Comparison of ENCODE assay signal across 19 cellular contexts in genomic region chrX:9867753-9868152, GRCh38.
DNase-seq lines count a peak whose midpoint lies in the region; ATAC-seq and TF ChIP-seq lines count a peak whose summit lies in the region.
"Had no signal": no experiment of that assay in that cellular context is flagged by ENCODE, and none has a peak within 500 bp of the region (broad histone marks: within the 10 kb centered on the region; RNA-seq: fewer than 3 reads in every experiment).

No MANE protein-coding gene starts in this region.

- TF ChIP-seq CTCF in Calu3 (IDR thresholded peaks at IDR 0.05; ENCODE audit: unreplicated experiment) (no peak), RWPE2 (IDR thresholded peaks at IDR 0.05; ENCODE audit: poor library complexity, severe bottlenecking) (no peak), foreskin keratinocyte (conservative IDR thresholded peaks at IDR 0.05) (no peak)

- H3K27ac ChIP-seq in RWPE2 (ENCODE audit: poor library complexity, severe bottlenecking) (peak overlapping the region; percentile 95), foreskin keratinocyte (peak overlapping the region; percentile 18), trophoblast cell (ENCODE audit: low read depth, low read length) (peak overlapping the region; percentile 57), Karpas-422 (ENCODE audit: low read length) (no peak overlapping the region)
- H3K27ac ChIP-seq: SJSA1 had no signal

- H4K8ac ChIP-seq in trophoblast cell (ENCODE audit: low read depth, low read length) = no peak overlapping the region

- ATAC-seq in RWPE2 (ENCODE audit: low read depth) (no peak), foreskin keratinocyte (peak; percentile 61), HG03139 (IDR thresholded peaks at IDR 0.05; ENCODE audit: unreplicated experiment) (no peak), GM18867 (IDR thresholded peaks at IDR 0.05; ENCODE audit: unreplicated experiment) (no peak)
- ATAC-seq: K562, PC-3 had no signal

- intact Hi-C loops in Calu3 (cut with micrococcal nuclease; ENCODE audit: unreplicated experiment) = loop anchor here (5.0 kb wide), 1 partner anchor 80 kb away; the partner anchor contains the start of gene SHROOM2

- peaks cover 9% of the 10 kb centered on the region for H3K79me1 ChIP-seq in trophoblast cell (ENCODE audit: low read length)

- H3K4me3 ChIP-seq in RWPE2 (ENCODE audit: severe bottlenecking) (no peak overlapping the region), trophoblast cell (ENCODE audit: low read depth, low read length) (no peak overlapping the region), Karpas-422 (ENCODE audit: low read length) (no peak overlapping the region)
- H3K4me3 ChIP-seq: K562, SJSA1 had no signal

- no TSS peak for BruUV-seq in Calu3 (replicated peaks; lab: Mats Ljungman, UMichigan)

- no peaks in the 10 kb centered on the region for H3K27me3 ChIP-seq in RWPE2 (ENCODE audit: insufficient read depth, poor library complexity, severe bottlenecking)
- no peaks in the 10 kb centered on the region for H3K27me3 ChIP-seq in foreskin keratinocyte
- H3K27me3 ChIP-seq in trophoblast cell (ENCODE audit: insufficient read depth, low read length) = no peaks in the 10 kb centered on the region
- no peaks in the 10 kb centered on the region for H3K27me3 ChIP-seq in Karpas-422 (ENCODE audit: low read length)
- H3K27me3 ChIP-seq: SJSA1 had no signal

- H2BK5ac ChIP-seq in trophoblast cell (ENCODE audit: low read depth, low read length, poor library complexity) = peak overlapping the region; percentile 5

- WGBS in trophoblast cell (ENCODE audit: extremely low coverage, insufficient coverage, insufficient read length) = no CpG with 5 or more reads among the region's 4 CpGs

- H3K36me3 ChIP-seq in RWPE2 (ENCODE audit: low read depth) = no peaks in the 10 kb centered on the region
- H3K36me3 ChIP-seq in trophoblast cell (ENCODE audit: control insufficient read depth in 1 of 2, insufficient read depth in 2 of 2, low read length in 2 of 2) = peaks cover 2 to 3% of the 10 kb centered on the region in 2 experiments
- no peaks in the 10 kb centered on the region for H3K36me3 ChIP-seq in Karpas-422 (ENCODE audit: insufficient read depth, low read length)
- H3K36me3 ChIP-seq: SJSA1 had no signal

- no peak overlapping the region for H3K4ac ChIP-seq in trophoblast cell (ENCODE audit: low read depth, low read length)

- H3K4me1 Mint-ChIP-seq in Calu3 (ENCODE audit: low read depth, unreplicated experiment) = peaks cover 19% of the 10 kb centered on the region

- H4K12ac ChIP-seq in trophoblast cell (ENCODE audit: low read depth, low read length) = no peak overlapping the region

- no peak for DNase-seq in Calu3
- no peak for DNase-seq in RWPE2 (ENCODE audit: low spot score)
- DNase-seq in foreskin keratinocyte = peak in 1 of 2 donors; percentile 22
- DNase-seq in trophoblast cell = peak; percentile 34 to 40
- no peak for DNase-seq in Karpas-422
- DNase-seq in activated gamma-delta T cell (lab: John Stamatoyannopoulos, UW) = no peak
- DNase-seq: 8988T, DMS 273 treated with DMSO at 0.1 percent for 48 hours, DND-41, NCI-H1694 treated with DMSO at 0.1 percent for 48 hours, NCI-H2107, NCI-H2227 treated with DMSO at 0.1 percent for 48 hours, NCI-H524 treated with DMSO at 0.1 percent for 48 hours, PC-3 had no signal

- no peaks in the 10 kb centered on the region for H3K9me2 ChIP-seq in Karpas-422 (replicated peaks; ENCODE audit: insufficient read depth, low read length)

- no peaks in the 10 kb centered on the region for H3K9me3 Mint-ChIP-seq in Calu3 (ENCODE audit: low read depth, unreplicated experiment)

- no peak overlapping the region for H3K9ac ChIP-seq in trophoblast cell (ENCODE audit: low read length)
- H3K9ac ChIP-seq in Karpas-422 (ENCODE audit: low read length) = no peak overlapping the region

- H3K9me3 ChIP-seq in RWPE2 (ENCODE audit: severe bottlenecking) (no peaks in the 10 kb centered on the region), trophoblast cell (ENCODE audit: insufficient read depth, low read depth, low read length) (no peaks in the 10 kb centered on the region), Karpas-422 (ENCODE audit: low read length) (no peaks in the 10 kb centered on the region)
- H3K9me3 ChIP-seq: SJSA1 had no signal

- peak overlapping the region; percentile 18 for H4K91ac ChIP-seq in trophoblast cell (ENCODE audit: low read depth, low read length)

- no peaks in the 10 kb centered on the region for H4K20me1 ChIP-seq in Karpas-422 (ENCODE audit: insufficient read depth, low read depth, low read length)

- peak overlapping the region; percentile 31 for H2BK120ac ChIP-seq in trophoblast cell (ENCODE audit: insufficient read depth, low read length, poor library complexity)

- H3K36me3 Mint-ChIP-seq in Calu3 (ENCODE audit: insufficient read depth, unreplicated experiment) = peaks cover 15% of the 10 kb centered on the region
- H3K36me3 Mint-ChIP-seq: CD14-positive monocyte had no signal

- H3K4me2 ChIP-seq in trophoblast cell (ENCODE audit: low read length) (no peak overlapping the region), Karpas-422 (ENCODE audit: low read depth, low read length, poor library complexity, severe bottlenecking) (no peak overlapping the region)

- no peak overlapping the region for H3K18ac ChIP-seq in trophoblast cell (ENCODE audit: low read length)

- no peak overlapping the region for H3K23ac ChIP-seq in trophoblast cell (ENCODE audit: low read length)

- no peak overlapping the region for H3K4me3 Mint-ChIP-seq in Calu3 (ENCODE audit: low read depth, unreplicated experiment)

- H3K79me2 ChIP-seq in trophoblast cell (ENCODE audit: control insufficient read depth, insufficient read depth, low read length, poor library complexity) = peaks cover 3% of the 10 kb centered on the region
- H3K79me2 ChIP-seq in Karpas-422 (ENCODE audit: low read length) = no peaks in the 10 kb centered on the region

- H3K27ac Mint-ChIP-seq in Calu3 (ENCODE audit: unreplicated experiment) = peak overlapping the region; percentile 90

- no peak overlapping the region for H2AFZ ChIP-seq in trophoblast cell (ENCODE audit: insufficient read depth, low read length, poor library complexity)
- H2AFZ ChIP-seq in Karpas-422 (ENCODE audit: low read length) = no peak overlapping the region

- CTCF ChIA-PET in Calu3 (lab: Charles Lee) = no interaction called here

- no peaks in the 10 kb centered on the region for H3K27me3 Mint-ChIP-seq in Calu3 (ENCODE audit: unreplicated experiment)

- no peak overlapping the region for H2BK12ac ChIP-seq in trophoblast cell (ENCODE audit: low read length)

- H2AK5ac ChIP-seq in trophoblast cell (ENCODE audit: low read length) = no peak overlapping the region

- H3K4me1 ChIP-seq in RWPE2 (ENCODE audit: insufficient read depth, poor library complexity, severe bottlenecking) (peaks cover 21% of the 10 kb centered on the region), foreskin keratinocyte (peaks cover 14% of the 10 kb centered on the region), trophoblast cell (ENCODE audit: control insufficient read depth in 1 of 2, insufficient read depth in 2 of 2, low read length in 2 of 2) (peaks cover 13 to 29% of the 10 kb centered on the region in 2 experiments), Karpas-422 (ENCODE audit: low read length) (no peaks in the 10 kb centered on the region)
- H3K4me1 ChIP-seq: SJSA1 had no signal

- no peak overlapping the region for H3K14ac ChIP-seq in trophoblast cell (ENCODE audit: low read length)

Comparison
In these comparisons a context has a peak if more than half of its experiments do, and no peak if none do; other contexts are left out.
1. DNase-seq: peak in trophoblast cell (2 of 2); none in Calu3 (single experiment), RWPE2 (single experiment), Karpas-422 (single experiment) and activated gamma-delta T cell (single experiment).